1 cellular context compared by ENCODE assay signal in genomic region chr1:116111196-116112021, GRCh38.
A peak's percentile ranks its signal among the peaks of the same experiment; 100 is the strongest.
TF ChIP-seq lines count a peak whose summit lies in the region.

Gene MAB21L3 (plus strand): TSS chr1:116111399. CDS start chr1:116112616, 1,217 bp downstream.

TF ChIP-seq in GM12878, 131 proteins besides CTCF, POLR2A, EP300 and RAD21 (continued from another document and continues in another):
- TF ChIP-seq WRNIP1 (IDR thresholded peaks at IDR 0.05; ENCODE audit: borderline replicate concordance, low read depth, low read length) = no peak
- TF ChIP-seq TARDBP (IDR thresholded peaks at IDR 0.05; ENCODE audit: borderline replicate concordance) = no peak
- TF ChIP-seq NR2F1 (conservative IDR thresholded peaks at IDR 0.05) = 0 out of 2 replicates have a peak, but pooled peaks have one; percentile 26
- TF ChIP-seq DPF2 (IDR thresholded peaks at IDR 0.05) = no peak
- no peak for TF ChIP-seq CUX1 (IDR thresholded peaks at IDR 0.05; ENCODE audit: insufficient replicate concordance, low read depth, low read length)
- TF ChIP-seq IKZF1 (conservative IDR thresholded peaks at IDR 0.05) = peak; percentile 42; the same call in 1 of the 2 replicates
- peak; percentile 60; the same call in 1 of the 2 replicates for TF ChIP-seq NBN (IDR thresholded peaks at IDR 0.05)
- TF ChIP-seq ZBTB4 (CRISPR knock-in tag; IDR thresholded peaks at IDR 0.05) = no peak
- peak; percentile 45 for TF ChIP-seq MEF2B (IDR thresholded peaks at IDR 0.05; ENCODE audit: partially characterized antibody, poor library complexity, severe bottlenecking)
- TF ChIP-seq CHD1 (IDR thresholded peaks at IDR 0.05; ENCODE audit: low read depth, low read length) = 0 out of 2 replicates have a peak, but pooled peaks have one; percentile 31
- TF ChIP-seq EZH2 (IDR thresholded peaks at IDR 0.05; ENCODE audit: borderline replicate concordance, control insufficient read depth, low read depth, low read length) = no peak
- peak; percentile 87; the same call in 2 of the 3 replicates for TF ChIP-seq POU2F2 (IDR thresholded peaks at IDR 0.05; ENCODE audit: borderline replicate concordance, low read depth, low read length)
- no peak for TF ChIP-seq YY1 (IDR thresholded peaks at IDR 0.05; ENCODE audit: low read depth, low read length)
- no peak for TF ChIP-seq ELK1 (IDR thresholded peaks at IDR 0.05; ENCODE audit: low read depth, low read length)
- TF ChIP-seq POLR2AphosphoS5 (IDR thresholded peaks at IDR 0.05; ENCODE audit: low read length) = no peak
- peak; percentile 49; the same call in 1 of the 2 replicates for TF ChIP-seq ZBTB40 (IDR thresholded peaks at IDR 0.05; ENCODE audit: borderline replicate concordance)
- TF ChIP-seq EGR1 (IDR thresholded peaks at IDR 0.05; ENCODE audit: borderline replicate concordance in 1 of 2, low read depth in 2 of 2, low read length in 2 of 2) = no peak
- TF ChIP-seq ZNF622 (IDR thresholded peaks at IDR 0.05) = no peak
- 0 out of 4 replicates have a peak, but pooled peaks of 1 of the 2 experiments have one; percentile 6 for TF ChIP-seq IKZF2 (IDR thresholded peaks at IDR 0.05)
- no peak for TF ChIP-seq JUND (IDR thresholded peaks at IDR 0.05; ENCODE audit: low read depth, low read length)
- TF ChIP-seq SMARCA5 (IDR thresholded peaks at IDR 0.05) = no peak; the same call in none of the 2 replicates
- TF ChIP-seq MTA2 (IDR thresholded peaks at IDR 0.05; ENCODE audit: low read depth) = no peak
- TF ChIP-seq PML (IDR thresholded peaks at IDR 0.05; ENCODE audit: low read length) = no peak
- TF ChIP-seq CREM (IDR thresholded peaks at IDR 0.05; ENCODE audit: low read depth) = 0 out of 2 replicates have a peak, but pooled peaks have one; percentile 19
- TF ChIP-seq RUNX3 (IDR thresholded peaks at IDR 0.05; ENCODE audit: low read length) = peak; percentile 49
- TF ChIP-seq ZNF687 (IDR thresholded peaks at IDR 0.05) = no peak
- no peak for TF ChIP-seq ZNF274 (IDR thresholded peaks at IDR 0.05; ENCODE audit: insufficient read depth, insufficient read length)
- peak; percentile 98 for TF ChIP-seq MLLT1 (IDR thresholded peaks at IDR 0.05)
- TF ChIP-seq HDGF (IDR thresholded peaks at IDR 0.05) = peak; percentile 66; the same call in 1 of the 2 replicates
- no peak for TF ChIP-seq RAD51 (IDR thresholded peaks at IDR 0.05)
- TF ChIP-seq E4F1 (IDR thresholded peaks at IDR 0.05; ENCODE audit: borderline replicate concordance, partially characterized antibody) = no peak
- no peak for TF ChIP-seq PAX5 (IDR thresholded peaks at IDR 0.05; ENCODE audit: borderline replicate concordance, low read depth, low read length)
- no peak for TF ChIP-seq HDAC2 (IDR thresholded peaks at IDR 0.05)
- TF ChIP-seq BHLHE40 (IDR thresholded peaks at IDR 0.05; ENCODE audit: borderline replicate concordance in 1 of 2, low read depth in 2 of 2, low read length in 1 of 2) = peak in 1 of 2 experiments; percentile 14; a peak in 1 of 4 replicates
